In genomic region chr5:154514331-154514730, GRCh38 we compare ENCODE assay signal across 24 cellular contexts. TPM values are rescaled to one million over a fixed set of nuclear protein-coding genes. Genes with fewer than 3 reads are reported as not detected.
DNase-seq lines count a peak whose midpoint lies in the region; ATAC-seq and TF ChIP-seq lines count a peak whose summit lies in the region.
"Had no signal": no experiment of that assay in that cellular context is flagged by ENCODE, and none has a peak within 500 bp of the region (broad histone marks: within the 10 kb centered on the region; RNA-seq: fewer than 3 reads in every experiment).

No MANE protein-coding gene starts in this region.

- no peaks in the 10 kb centered on the region for H3K9me3 Mint-ChIP-seq in activated CD4-positive, alpha-beta memory T cell treated with anti-CD3 and anti-CD28 coated beads for 36 hours
- no peaks in the 10 kb centered on the region for H3K9me3 Mint-ChIP-seq in activated CD4-positive, alpha-beta memory T cell treated with anti-CD3 and anti-CD28 coated beads, Interleukin-2, amount 10 ng/mL, durations not matched to agents 7 days and 5 days
- H3K9me3 Mint-ChIP-seq in stimulated activated naive B cell treated with anti-CD40 and anti-IgM and Interleukin-4, amounts not matched to agents 10 μg/mL and 1 μg/mL and 100 μg/mL, for 72 hours: no peaks in the 10 kb centered on the region
- H3K9me3 Mint-ChIP-seq: activated naive CD4-positive, alpha-beta T cell treated with anti-CD3 and anti-CD28 coated beads, Interleukin-2, amount 50 U/mL, for 24 hours; WTC11 had no signal

- no peaks in the 10 kb centered on the region for H3K36me3 Mint-ChIP-seq in activated CD4-positive, alpha-beta memory T cell treated with anti-CD3 and anti-CD28 coated beads for 36 hours
- H3K36me3 Mint-ChIP-seq in activated CD4-positive, alpha-beta memory T cell treated with anti-CD3 and anti-CD28 coated beads, Interleukin-2, amount 10 ng/mL, durations not matched to agents 7 days and 5 days (ENCODE audit: low read depth): no peaks in the 10 kb centered on the region
- H3K36me3 Mint-ChIP-seq in stimulated activated naive B cell treated with anti-CD40 and anti-IgM and Interleukin-4, amounts not matched to agents 10 μg/mL and 1 μg/mL and 100 μg/mL, for 72 hours: no peaks in the 10 kb centered on the region
- H3K36me3 Mint-ChIP-seq: activated naive CD4-positive, alpha-beta T cell treated with anti-CD3 and anti-CD28 coated beads, Interleukin-2, amount 50 U/mL, for 24 hours; WTC11 had no signal

- DNase-seq in activated CD4-positive, alpha-beta memory T cell treated with anti-CD3 and anti-CD28 coated beads for 36 hours: peak; percentile 22
- DNase-seq in activated CD4-positive, alpha-beta memory T cell treated with anti-CD3 and anti-CD28 coated beads, Interleukin-2, amount 10 ng/mL, durations not matched to agents 7 days and 5 days: no peak
- DNase-seq in H7: peak; percentile 2
- DNase-seq in stimulated activated naive B cell treated with anti-CD40 and anti-IgM and Interleukin-4, amounts not matched to agents 10 μg/mL and 1 μg/mL and 100 μg/mL, for 72 hours: no peak
- no peak for DNase-seq in right atrium auricular region (ENCODE audit: low spot score)
- DNase-seq in stimulated activated CD4-positive, alpha-beta T cell treated with anti-CD3 and anti-CD28 coated beads, Interleukin-2, amount 100 ng/mL, for 48 hours: no peak
- DNase-seq in stimulated activated naive CD4-positive, alpha-beta T cell (lab: John Stamatoyannopoulos, UW): no peak
- DNase-seq: 8988T; activated CD8-positive, alpha-beta memory T cell treated with anti-CD3 and anti-CD28 coated beads, Interleukin-2, amount 50 U/mL, for 4 hours; DND-41; heart right ventricle; midbrain; NCI-H2029 treated with DMSO at 0.1 percent for 48 hours; NCI-H82; RPMI8226; small intestine had no signal

- ATAC-seq in HG03175 (IDR thresholded peaks at IDR 0.05; ENCODE audit: unreplicated experiment): peak; percentile 41
- ATAC-seq in stimulated activated naive B cell treated with anti-CD40 and anti-IgM and Interleukin-4, amounts not matched to agents 10 μg/mL and 1 μg/mL and 100 μg/mL, for 72 hours (replicated peaks): peak; percentile 40 to 74
- ATAC-seq: heart right ventricle, HepG2, WTC11 had no signal

- H3K27me3 ChIP-seq in H7 (ENCODE audit: control insufficient read depth, insufficient read depth, low read length): peaks cover 3% of the 10 kb centered on the region; the same call in 1 of the 2 replicates
- H3K27me3 ChIP-seq in right atrium auricular region: no peaks in the 10 kb centered on the region

- no peaks in the 10 kb centered on the region for H3K4me1 ChIP-seq in right atrium auricular region
- H3K4me1 ChIP-seq: HAP-1, heart right ventricle had no signal

- intact Hi-C loops in activated CD4-positive, alpha-beta memory T cell treated with anti-CD3 and anti-CD28 coated beads for 36 hours (cut with micrococcal nuclease): no loop called here

- POLR2A ChIA-PET in activated CD4-positive, alpha-beta memory T cell treated with anti-CD3 and anti-CD28 coated beads for 36 hours (lab: Charles Lee): no interaction called here
- POLR2A ChIA-PET in activated CD4-positive, alpha-beta memory T cell treated with anti-CD3 and anti-CD28 coated beads, Interleukin-2, amount 10 ng/mL, durations not matched to agents 7 days and 5 days (lab: Charles Lee): no interaction called here

- H3K36me3 ChIP-seq in H7 (replicated peaks; ENCODE audit: control insufficient read depth, insufficient read depth, low read length) (no peaks in the 10 kb centered on the region), right atrium auricular region (no peaks in the 10 kb centered on the region)
- H3K36me3 ChIP-seq: HAP-1, heart right ventricle had no signal

- no peak overlapping the region for H3K27ac Mint-ChIP-seq in activated CD4-positive, alpha-beta memory T cell treated with anti-CD3 and anti-CD28 coated beads for 36 hours
- no peak overlapping the region for H3K27ac Mint-ChIP-seq in activated CD4-positive, alpha-beta memory T cell treated with anti-CD3 and anti-CD28 coated beads, Interleukin-2, amount 10 ng/mL, durations not matched to agents 7 days and 5 days
- H3K27ac Mint-ChIP-seq in stimulated activated naive B cell treated with anti-CD40 and anti-IgM and Interleukin-4, amounts not matched to agents 10 μg/mL and 1 μg/mL and 100 μg/mL, for 72 hours: no peak overlapping the region
- H3K27ac Mint-ChIP-seq: activated naive CD4-positive, alpha-beta T cell treated with anti-CD3 and anti-CD28 coated beads, Interleukin-2, amount 50 U/mL, for 24 hours; WTC11 had no signal

- H3K27me3 Mint-ChIP-seq in activated CD4-positive, alpha-beta memory T cell treated with anti-CD3 and anti-CD28 coated beads for 36 hours: peaks cover 35% of the 10 kb centered on the region
- H3K27me3 Mint-ChIP-seq in activated CD4-positive, alpha-beta memory T cell treated with anti-CD3 and anti-CD28 coated beads, Interleukin-2, amount 10 ng/mL, durations not matched to agents 7 days and 5 days: peaks cover 23% of the 10 kb centered on the region
- peaks cover 47 to 58% of the 10 kb centered on the region in 2 donors for H3K27me3 Mint-ChIP-seq in stimulated activated naive B cell treated with anti-CD40 and anti-IgM and Interleukin-4, amounts not matched to agents 10 μg/mL and 1 μg/mL and 100 μg/mL, for 72 hours

- CTCF ChIA-PET in activated CD4-positive, alpha-beta memory T cell treated with anti-CD3 and anti-CD28 coated beads for 36 hours (lab: Charles Lee): no interaction called here
- CTCF ChIA-PET in activated CD4-positive, alpha-beta memory T cell treated with anti-CD3 and anti-CD28 coated beads, Interleukin-2, amount 10 ng/mL, durations not matched to agents 7 days and 5 days (lab: Charles Lee): no interaction called here

- H3K4me3 Mint-ChIP-seq in activated CD4-positive, alpha-beta memory T cell treated with anti-CD3 and anti-CD28 coated beads for 36 hours: no peak overlapping the region
- H3K4me3 Mint-ChIP-seq in activated CD4-positive, alpha-beta memory T cell treated with anti-CD3 and anti-CD28 coated beads, Interleukin-2, amount 10 ng/mL, durations not matched to agents 7 days and 5 days: no peak overlapping the region
- H3K4me3 Mint-ChIP-seq in stimulated activated naive B cell treated with anti-CD40 and anti-IgM and Interleukin-4, amounts not matched to agents 10 μg/mL and 1 μg/mL and 100 μg/mL, for 72 hours: peak overlapping the region in 1 of 2 donors; percentile 3
- H3K4me3 Mint-ChIP-seq: activated naive CD4-positive, alpha-beta T cell treated with anti-CD3 and anti-CD28 coated beads, Interleukin-2, amount 50 U/mL, for 24 hours; WTC11 had no signal

- no peak for TF ChIP-seq CTCF in right atrium auricular region (IDR thresholded peaks at IDR 0.05)

- peaks cover 16% of the 10 kb centered on the region for H3K4me1 Mint-ChIP-seq in activated CD4-positive, alpha-beta memory T cell treated with anti-CD3 and anti-CD28 coated beads for 36 hours (ENCODE audit: low read depth)
- H3K4me1 Mint-ChIP-seq in activated CD4-positive, alpha-beta memory T cell treated with anti-CD3 and anti-CD28 coated beads, Interleukin-2, amount 10 ng/mL, durations not matched to agents 7 days and 5 days: peaks cover 13% of the 10 kb centered on the region
- peaks cover 8 to 12% of the 10 kb centered on the region in 2 donors for H3K4me1 Mint-ChIP-seq in stimulated activated naive B cell treated with anti-CD40 and anti-IgM and Interleukin-4, amounts not matched to agents 10 μg/mL and 1 μg/mL and 100 μg/mL, for 72 hours
- H3K4me1 Mint-ChIP-seq: activated naive CD4-positive, alpha-beta T cell treated with anti-CD3 and anti-CD28 coated beads, Interleukin-2, amount 50 U/mL, for 24 hours; WTC11 had no signal

- H3K9me3 ChIP-seq in right atrium auricular region: no peaks in the 10 kb centered on the region
- H3K9me3 ChIP-seq: HAP-1, heart right ventricle had no signal

- no peak overlapping the region for H3K27ac ChIP-seq in right atrium auricular region
- H3K27ac ChIP-seq: heart right ventricle had no signal

- H3K4me3 ChIP-seq in H7 (ENCODE audit: insufficient read depth, low read depth, low read length) (no peak overlapping the region), right atrium auricular region (no peak overlapping the region)
- H3K4me3 ChIP-seq: HAP-1, heart right ventricle had no signal

RNA-seq across cellular contexts. Expression of gene HAND1, which starts 36.3 kb away (rescaled TPM):
- not detected for total RNA-seq in activated CD4-positive, alpha-beta memory T cell treated with anti-CD3 and anti-CD28 coated beads for 36 hours
- not detected for total RNA-seq in activated CD4-positive, alpha-beta memory T cell treated with anti-CD3 and anti-CD28 coated beads, Interleukin-2, amount 10 ng/mL, durations not matched to agents 7 days and 5 days
- not detected in 2 replicates for total RNA-seq in H7 (2014; rRNA removed; shearing (Covaris generic))
- total RNA-seq in right atrium auricular region: 10 to 100 TPM in 1 of 2 donors, 1 to 10 TPM in 1; 4.1 to 13.8 TPM
- total RNA-seq: fibroblast of lung, HepG2, kidney epithelial cell, osteoblast, WTC11 had no signal

Comparison
In these comparisons a context has a peak if more than half of its experiments do, and no peak if none do; other contexts are left out.
1. DNase-seq: peak in activated CD4-positive, alpha-beta memory T cell treated with anti-CD3 and anti-CD28 coated beads for 36 hours (single experiment) and H7 (single experiment); none in activated CD4-positive, alpha-beta memory T cell treated with anti-CD3 and anti-CD28 coated beads, Interleukin-2, amount 10 ng/mL, durations not matched to agents 7 days and 5 days (single experiment), stimulated activated naive B cell treated with anti-CD40 and anti-IgM and Interleukin-4, amounts not matched to agents 10 μg/mL and 1 μg/mL and 100 μg/mL, for 72 hours (single experiment), right atrium auricular region (single experiment), stimulated activated CD4-positive, alpha-beta T cell treated with anti-CD3 and anti-CD28 coated beads, Interleukin-2, amount 100 ng/mL, for 48 hours (0 of 2) and stimulated activated naive CD4-positive, alpha-beta T cell (0 of 6).